1 cellular context compared by ENCODE assay signal in the genomic region with DNA sequence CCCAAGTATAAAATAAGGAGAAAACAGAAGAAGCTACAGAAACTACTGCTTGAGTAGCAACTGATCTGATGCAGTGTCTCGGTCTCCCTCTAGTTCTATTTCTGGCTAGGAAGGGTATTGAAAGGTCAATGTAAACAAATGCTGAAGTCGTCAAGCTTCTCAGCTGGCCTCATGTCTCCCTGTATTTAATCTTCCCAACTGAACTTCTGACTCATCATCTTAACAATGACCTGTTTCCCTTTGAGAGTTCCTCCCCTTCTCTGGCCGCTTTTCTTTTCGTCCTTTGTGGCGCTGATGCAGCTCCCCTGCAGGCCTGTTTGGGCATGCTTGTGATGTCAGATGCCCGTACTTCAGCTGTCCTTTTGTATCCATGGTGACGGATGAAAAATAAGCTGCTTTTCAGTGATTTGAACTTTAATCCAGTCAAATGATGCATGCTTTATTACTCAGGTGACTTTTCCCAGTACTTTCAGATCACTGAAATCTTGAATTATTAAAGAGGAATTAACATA.
TF ChIP-seq lines count a peak whose summit lies in the region.

No MANE protein-coding gene starts in this region.

TF ChIP-seq in K562, 482 proteins besides CTCF, POLR2A, EP300 and RAD21 (continued from another document and continues in another):
- TF ChIP-seq UBTF (IDR thresholded peaks at IDR 0.05; ENCODE audit: borderline replicate concordance in 1 of 2, low read depth in 2 of 2, low read length in 2 of 2) (no peak), ZNF584 (CRISPR knock-in tag; IDR thresholded peaks at IDR 0.05; ENCODE audit: low read depth) (no peak), ELF2 (CRISPR knock-in tag; IDR thresholded peaks at IDR 0.05) (no peak), TRIM28 (IDR thresholded peaks at IDR 0.05) (peak; percentile 67), BRD4 (IDR thresholded peaks at IDR 0.05) (no peak), NELFE (IDR thresholded peaks at IDR 0.05; ENCODE audit: insufficient read depth, insufficient read length) (no peak), NFE2 (IDR thresholded peaks at IDR 0.05; ENCODE audit: low read depth) (peak; percentile 85), CREB1 (IDR thresholded peaks at IDR 0.05) (peak; percentile 84), CREB1 (CRISPR knock-in tag; IDR thresholded peaks at IDR 0.05) (peak; percentile 81), MITF (IDR thresholded peaks at IDR 0.05) (no peak), ETV5 (CRISPR knock-in tag; IDR thresholded peaks at IDR 0.05; ENCODE audit: low read depth) (no peak), BRCA1 (IDR thresholded peaks at IDR 0.05) (no peak), BRCA1 (CRISPR knock-in tag; IDR thresholded peaks at IDR 0.05) (no peak), ZNF695 (CRISPR knock-in tag; IDR thresholded peaks at IDR 0.05) (no peak), NCOA2 (IDR thresholded peaks at IDR 0.05; ENCODE audit: partially characterized antibody in 2 of 2) (no peak), POLR2AphosphoS5 (IDR thresholded peaks at IDR 0.05; ENCODE audit: control insufficient read depth, insufficient read depth, low read depth, low read length) (peak; percentile 45), GABPB1 (CRISPR knock-in tag; IDR thresholded peaks at IDR 0.05) (peak; percentile 56), ZEB2 (IDR thresholded peaks at IDR 0.05) (peak; percentile 85), TAL1 (IDR thresholded peaks at IDR 0.05) (0 out of 2 replicates have a peak, but pooled peaks have one; percentile 24), RBM22 (IDR thresholded peaks at IDR 0.05; ENCODE audit: low read depth, low read length, poor library complexity, severe bottlenecking) (no peak), RFX5 (IDR thresholded peaks at IDR 0.05; ENCODE audit: low read depth, low read length) (peak; percentile 3; the same call in 1 of the 2 replicates), FOXA3 (CRISPR knock-in tag; conservative IDR thresholded peaks at IDR 0.05 in 1 of 2, IDR thresholded peaks at IDR 0.05 in 1 of 2) (peak in 1 of 2 experiments; percentile 62; a peak in 1 of 4 replicates), MTA2 (IDR thresholded peaks at IDR 0.05; ENCODE audit: low read depth) (peak; percentile 31), PHB (CRISPR knock-in tag; IDR thresholded peaks at IDR 0.05) (no peak), ZBTB49 (CRISPR knock-in tag; IDR thresholded peaks at IDR 0.05; ENCODE audit: borderline replicate concordance) (no peak), ZNF324 (CRISPR knock-in tag; IDR thresholded peaks at IDR 0.05) (no peak), CEBPB (tag; IDR thresholded peaks at IDR 0.05) (no peak), ATF7 (IDR thresholded peaks at IDR 0.05) (peak; percentile 95), STAT5A (IDR thresholded peaks at IDR 0.05; ENCODE audit: borderline replicate concordance, low read length) (peak; percentile 49; the same call in 1 of the 2 replicates), MXI1 (IDR thresholded peaks at IDR 0.05; ENCODE audit: low read depth, low read length) (peak; percentile 62; the same call in 1 of the 2 replicates), RBBP5 (IDR thresholded peaks at IDR 0.05; ENCODE audit: borderline replicate concordance, insufficient read depth, low read length, poor library complexity, severe bottlenecking) (peak; percentile 25), IRF9 (tag; IDR thresholded peaks at IDR 0.05) (no peak), SMAD2 (IDR thresholded peaks at IDR 0.05; ENCODE audit: low read depth, low read length) (no peak), OTX1 (CRISPR knock-in tag; IDR thresholded peaks at IDR 0.05) (no peak), PHF20 (IDR thresholded peaks at IDR 0.05; ENCODE audit: partially characterized antibody) (no peak), FOXJ2 (tag; IDR thresholded peaks at IDR 0.05) (peak; percentile 97), NFYB (IDR thresholded peaks at IDR 0.05; ENCODE audit: extremely low read depth, insufficient read length) (no peak), STAT5B (CRISPR knock-in tag; IDR thresholded peaks at IDR 0.05) (no peak), CCAR2 (IDR thresholded peaks at IDR 0.05; ENCODE audit: low read depth, low read length) (no peak), POLR3A (IDR thresholded peaks at IDR 0.05; ENCODE audit: borderline replicate concordance, extremely low read depth, insufficient read depth, insufficient read length) (no peak), KDM5B (IDR thresholded peaks at IDR 0.05; ENCODE audit: insufficient replicate concordance, low read depth, low read length) (no peak), ZNF445 (CRISPR knock-in tag; IDR thresholded peaks at IDR 0.05; ENCODE audit: low read depth) (no peak), DMBX1 (CRISPR knock-in tag; IDR thresholded peaks at IDR 0.05; ENCODE audit: borderline replicate concordance) (no peak; the same call in 1 of the 2 replicates), HDAC6 (IDR thresholded peaks at IDR 0.05; ENCODE audit: low read depth, low read length) (no peak), L3MBTL2 (IDR thresholded peaks at IDR 0.05) (peak; percentile 88), EHMT2 (IDR thresholded peaks at IDR 0.05) (peak; percentile 80), REST (CRISPR knock-in tag; IDR thresholded peaks at IDR 0.05; ENCODE audit: low read depth) (no peak), CSDE1 (IDR thresholded peaks at IDR 0.05) (no peak; a peak in 1 of 4 replicates), MCM2 (IDR thresholded peaks at IDR 0.05; ENCODE audit: low read depth) (no peak), WHSC1 (IDR thresholded peaks at IDR 0.05; ENCODE audit: low read length) (no peak), PHF21A (IDR thresholded peaks at IDR 0.05; ENCODE audit: borderline replicate concordance, low read depth) (no peak), RUNX1 (IDR thresholded peaks at IDR 0.05; ENCODE audit: low read depth) (no peak)
- TF ChIP-seq, protein P1, sequence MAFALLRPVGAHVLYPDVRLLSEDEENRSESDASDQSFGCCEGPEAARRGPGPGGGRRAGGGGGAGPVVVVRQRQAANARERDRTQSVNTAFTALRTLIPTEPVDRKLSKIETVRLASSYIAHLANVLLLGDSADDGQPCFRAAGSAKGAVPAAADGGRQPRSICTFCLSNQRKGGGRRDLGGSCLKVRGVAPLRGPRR (CRISPR knock-in tag; IDR thresholded peaks at IDR 0.05), result no peak
- TF ChIP-seq, protein P2, sequence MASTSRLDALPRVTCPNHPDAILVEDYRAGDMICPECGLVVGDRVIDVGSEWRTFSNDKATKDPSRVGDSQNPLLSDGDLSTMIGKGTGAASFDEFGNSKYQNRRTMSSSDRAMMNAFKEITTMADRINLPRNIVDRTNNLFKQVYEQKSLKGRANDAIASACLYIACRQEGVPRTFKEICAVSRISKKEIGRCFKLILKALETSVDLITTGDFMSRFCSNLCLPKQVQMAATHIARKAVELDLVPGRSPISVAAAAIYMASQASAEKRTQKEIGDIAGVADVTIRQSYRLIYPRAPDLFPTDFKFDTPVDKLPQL (IDR thresholded peaks at IDR 0.05; ENCODE audit: extremely low read depth, insufficient read length), result no peak
- TF ChIP-seq, protein P3, sequence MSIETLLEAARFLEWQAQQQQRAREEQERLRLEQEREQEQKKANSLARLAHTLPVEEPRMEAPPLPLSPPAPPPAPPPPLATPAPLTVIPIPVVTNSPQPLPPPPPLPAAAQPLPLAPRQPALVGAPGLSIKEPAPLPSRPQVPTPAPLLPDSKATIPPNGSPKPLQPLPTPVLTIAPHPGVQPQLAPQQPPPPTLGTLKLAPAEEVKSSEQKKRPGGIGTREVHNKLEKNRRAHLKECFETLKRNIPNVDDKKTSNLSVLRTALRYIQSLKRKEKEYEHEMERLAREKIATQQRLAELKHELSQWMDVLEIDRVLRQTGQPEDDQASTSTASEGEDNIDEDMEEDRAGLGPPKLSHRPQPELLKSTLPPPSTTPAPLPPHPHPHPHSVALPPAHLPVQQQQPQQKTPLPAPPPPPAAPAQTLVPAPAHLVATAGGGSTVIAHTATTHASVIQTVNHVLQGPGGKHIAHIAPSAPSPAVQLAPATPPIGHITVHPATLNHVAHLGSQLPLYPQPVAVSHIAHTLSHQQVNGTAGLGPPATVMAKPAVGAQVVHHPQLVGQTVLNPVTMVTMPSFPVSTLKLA (conservative IDR thresholded peaks at IDR 0.05), result peak; percentile 76 to 86
- TF ChIP-seq, protein P4, sequence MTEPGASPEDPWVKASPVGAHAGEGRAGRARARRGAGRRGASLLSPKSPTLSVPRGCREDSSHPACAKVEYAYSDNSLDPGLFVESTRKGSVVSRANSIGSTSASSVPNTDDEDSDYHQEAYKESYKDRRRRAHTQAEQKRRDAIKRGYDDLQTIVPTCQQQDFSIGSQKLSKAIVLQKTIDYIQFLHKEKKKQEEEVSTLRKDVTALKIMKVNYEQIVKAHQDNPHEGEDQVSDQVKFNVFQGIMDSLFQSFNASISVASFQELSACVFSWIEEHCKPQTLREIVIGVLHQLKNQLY (CRISPR knock-in tag; conservative IDR thresholded peaks at IDR 0.05), result no peak
